24 cellular contexts compared by ENCODE assay signal in genomic region chr15:72135719-72136118, GRCh38. TPM values are rescaled to one million over a fixed set of nuclear protein-coding genes. Genes with fewer than 3 reads are reported as not detected.
DNase-seq lines count a peak whose midpoint lies in the region; ATAC-seq, FAIRE-seq and TF ChIP-seq lines count a peak whose summit lies in the region.
"Had no signal": no experiment of that assay in that cellular context is flagged by ENCODE, and none has a peak within 500 bp of the region (broad histone marks: within the 10 kb centered on the region; RNA-seq: fewer than 3 reads in every experiment).

No MANE protein-coding gene starts in this region.

- H3K4me2 ChIP-seq in neural progenitor cell = no peak overlapping the region

- no peak overlapping the region for H2AFZ ChIP-seq in neural progenitor cell (replicated peaks)

- H3K36me3 ChIP-seq in RWPE2 (ENCODE audit: low read depth) (no peaks in the 10 kb centered on the region), transverse colon (peaks cover 0 to 3% (median 0%) of the 10 kb centered on the region in 4 donors), neural progenitor cell (no peaks in the 10 kb centered on the region)
- H3K36me3 ChIP-seq: neutrophil, prostate gland, SJCRH30, thyroid gland had no signal

- no peak overlapping the region for H3K27ac Mint-ChIP-seq in neural progenitor cell
- H3K27ac Mint-ChIP-seq: activated CD8-positive, alpha-beta T cell treated with anti-CD3 and anti-CD28 coated beads, Interleukin-2, amount 10 ng/mL, durations not matched to agents 7 days and 5 days; stimulated activated naive CD8-positive, alpha-beta T cell treated with anti-CD3 and anti-CD28 coated beads, Interleukin-15, amount 100 ng/mL, for 72 hours; T-cell had no signal

- H3K27ac ChIP-seq in RWPE2 (ENCODE audit: poor library complexity, severe bottlenecking) (no peak overlapping the region), transverse colon (no peak overlapping the region), neural progenitor cell (no peak overlapping the region)
- H3K27ac ChIP-seq: neutrophil, prostate gland, SJCRH30 had no signal

- H3K9ac ChIP-seq in neural progenitor cell = no peak overlapping the region

- peaks cover 3% of the 10 kb centered on the region for H3K36me3 Mint-ChIP-seq in neural progenitor cell

- FAIRE-seq in HTR-8/SVneo (lab: Jason Lieb, UNC) = no peak
- FAIRE-seq: GM18507, K562 had no signal

- H3K4me1 ChIP-seq in RWPE2 (ENCODE audit: insufficient read depth, poor library complexity, severe bottlenecking) (no peaks in the 10 kb centered on the region), transverse colon (peaks cover 0 to 23% (median 16%) of the 10 kb centered on the region in 4 donors), neural progenitor cell (no peaks in the 10 kb centered on the region)
- H3K4me1 ChIP-seq: prostate gland had no signal

- H3K4me3 ChIP-seq in RWPE2 (ENCODE audit: severe bottlenecking) (no peak overlapping the region), transverse colon (no peak overlapping the region), neural progenitor cell (no peak overlapping the region)
- H3K4me3 ChIP-seq: K562, prostate gland, SJCRH30, thyroid gland had no signal

- H3K9me3 Mint-ChIP-seq in neural progenitor cell = no peaks in the 10 kb centered on the region
- H3K9me3 Mint-ChIP-seq: central memory CD8-positive, alpha-beta T cell; stimulated activated naive CD8-positive, alpha-beta T cell treated with anti-CD3 and anti-CD28 coated beads, Interleukin-15, amount 100 ng/mL, for 72 hours; T-cell had no signal

- 43 to 46% methylated on average over 1 to 2 of the region's 2 CpGs for WGBS in transverse colon (ENCODE audit: low coverage in 1 of 2), 2 donors

- TF ChIP-seq CTCF in RWPE2 (IDR thresholded peaks at IDR 0.05; ENCODE audit: poor library complexity, severe bottlenecking) = no peak
- TF ChIP-seq CTCF in transverse colon (IDR thresholded peaks at IDR 0.05) = no peak
- no peak for TF ChIP-seq CTCF in neural progenitor cell (IDR thresholded peaks at IDR 0.05)

- no peaks in the 10 kb centered on the region for H4K20me1 ChIP-seq in neural progenitor cell (ENCODE audit: low read depth)

- peak; percentile 48; the same call in 1 of the 3 replicates for ATAC-seq in RWPE2 (ENCODE audit: low read depth)
- ATAC-seq: activated CD8-positive, alpha-beta T cell treated with anti-CD3 and anti-CD28 coated beads, Interleukin-2, amount 10 ng/mL, durations not matched to agents 7 days and 5 days; K562; Panc1; stimulated activated naive CD8-positive, alpha-beta T cell treated with anti-CD3 and anti-CD28 coated beads, Interleukin-15, amount 100 ng/mL, for 72 hours; T-cell had no signal

- no peaks in the 10 kb centered on the region for H3K27me3 Mint-ChIP-seq in neural progenitor cell (ENCODE audit: insufficient read depth, low read depth)
- H3K27me3 Mint-ChIP-seq: central memory CD8-positive, alpha-beta T cell; stimulated activated naive CD8-positive, alpha-beta T cell treated with anti-CD3 and anti-CD28 coated beads, Interleukin-15, amount 100 ng/mL, for 72 hours had no signal

- H3K27me3 ChIP-seq in RWPE2 (ENCODE audit: insufficient read depth, poor library complexity, severe bottlenecking) (no peaks in the 10 kb centered on the region), transverse colon (no peaks in the 10 kb centered on the region), neural progenitor cell (no peaks in the 10 kb centered on the region)
- H3K27me3 ChIP-seq: neutrophil, SJCRH30, thyroid gland had no signal

- TF ChIP-seq EP300 in transverse colon (IDR thresholded peaks at IDR 0.05; ENCODE audit: low read depth) = no peak

- H3K9me3 ChIP-seq in RWPE2 (ENCODE audit: severe bottlenecking) (no peaks in the 10 kb centered on the region), transverse colon (no peaks in the 10 kb centered on the region), neural progenitor cell (ENCODE audit: low read depth) (no peaks in the 10 kb centered on the region)
- H3K9me3 ChIP-seq: neutrophil, prostate gland, SJCRH30, thyroid gland had no signal

- peak; percentile 33 for DNase-seq in NCI-H82 (lab: John Stamatoyannopoulos, UW)
- no peak for DNase-seq in NCI-H82 treated with DMSO at 0.1 percent for 48 hours (lab: John Stamatoyannopoulos, UW; ENCODE audit: unreplicated experiment)
- DNase-seq in NCI-H146 (lab: John Stamatoyannopoulos, UW) = peak; percentile 32
- no peak for DNase-seq in RWPE2 (ENCODE audit: low spot score)
- DNase-seq in transverse colon = no peak
- no peak for DNase-seq in neural progenitor cell (ENCODE audit: low spot score)
- DNase-seq in kidney glomerular epithelial cell (lab: John Stamatoyannopoulos, UW) = no peak
- DNase-seq in HTR-8/SVneo (ENCODE audit: insufficient read length, low spot score) = no peak
- DNase-seq: activated CD4-positive, CD25-positive, alpha-beta regulatory T cell treated with anti-CD3 and anti-CD28 coated beads, Interleukin-2, amount 50 U/mL, for 72 hours; activated CD8-positive, alpha-beta T cell treated with anti-CD3 and anti-CD28 coated beads, Interleukin-2, amount 10 ng/mL, durations not matched to agents 7 days and 5 days; activated effector memory CD4-positive, alpha-beta T cell treated with anti-CD3 and anti-CD28 coated beads, Interleukin-2, amount 50 U/mL, for 16 hours; activated T-cell treated with anti-CD3 and anti-CD28 coated beads for 4 hours; MM.1S; stimulated activated CD4-positive, alpha-beta T cell treated with anti-CD3 and anti-CD28 coated beads, Interleukin-15, amount 100 ng/mL, for 24 hours; stimulated activated naive CD8-positive, alpha-beta T cell treated with anti-CD3 and anti-CD28 coated beads, Interleukin-15, amount 100 ng/mL, for 72 hours; T-cell had no signal

- no peak overlapping the region for H3K4me3 Mint-ChIP-seq in neural progenitor cell
- H3K4me3 Mint-ChIP-seq: activated CD8-positive, alpha-beta T cell treated with anti-CD3 and anti-CD28 coated beads, Interleukin-2, amount 10 ng/mL, durations not matched to agents 7 days and 5 days; central memory CD8-positive, alpha-beta T cell; stimulated activated naive CD8-positive, alpha-beta T cell treated with anti-CD3 and anti-CD28 coated beads, Interleukin-15, amount 100 ng/mL, for 72 hours; T-cell had no signal

- in situ Hi-C loops in transverse colon (cut with MboI; ENCODE audit: low pct_ligation_motif_present in 1 of 4, low pct_unique_long_range_greater_than_20kb in 1 of 4, low sequenced_read_pairs in 3 of 4) = no loop called here

- H3K79me2 ChIP-seq in neural progenitor cell (ENCODE audit: low read depth) = no peaks in the 10 kb centered on the region

- H3K4me1 Mint-ChIP-seq in neural progenitor cell = no peaks in the 10 kb centered on the region
- H3K4me1 Mint-ChIP-seq: central memory CD8-positive, alpha-beta T cell; stimulated activated naive CD8-positive, alpha-beta T cell treated with anti-CD3 and anti-CD28 coated beads, Interleukin-15, amount 100 ng/mL, for 72 hours; T-cell had no signal

- intact Hi-C loops in transverse colon (cut with DNase I; ENCODE audit: low total_unique reads) = no loop called here

- H3F3A ChIP-seq in neural progenitor cell (ENCODE audit: low read depth) = no peaks in the 10 kb centered on the region

- TF ChIP-seq POLR2A in transverse colon (IDR thresholded peaks at IDR 0.05) = no peak

RNA-seq across cellular contexts. Expression of gene SENP8, which starts 17.5 kb away (rescaled TPM):
- total RNA-seq in transverse colon (1 to 10 TPM; 2.3 to 3.8 (median 2.5) TPM), neural progenitor cell (ENCODE audit: low replicate concordance) (9.0 and 13.5 TPM in 2 replicates)

RNA-seq across cellular contexts. Expression of gene MYO9A, which starts 17.8 kb away (rescaled TPM):
- total RNA-seq in transverse colon (100 to 1,000 TPM in 1 of 4 donors, 10 to 100 TPM in 3; 52.4 to 103 (median 74.2) TPM), neural progenitor cell (ENCODE audit: low replicate concordance) (19.6 and 38.5 TPM in 2 replicates)

Comparison
In these comparisons a context has a peak if more than half of its experiments do, and no peak if none do; other contexts are left out.
1. DNase-seq: peak in NCI-H82 (single experiment) and NCI-H146 (single experiment); none in NCI-H82 treated with DMSO at 0.1 percent for 48 hours (single experiment), RWPE2 (single experiment), transverse colon (single experiment), neural progenitor cell (single experiment), kidney glomerular epithelial cell (single experiment) and HTR-8/SVneo (single experiment).